In the genomic region with DNA sequence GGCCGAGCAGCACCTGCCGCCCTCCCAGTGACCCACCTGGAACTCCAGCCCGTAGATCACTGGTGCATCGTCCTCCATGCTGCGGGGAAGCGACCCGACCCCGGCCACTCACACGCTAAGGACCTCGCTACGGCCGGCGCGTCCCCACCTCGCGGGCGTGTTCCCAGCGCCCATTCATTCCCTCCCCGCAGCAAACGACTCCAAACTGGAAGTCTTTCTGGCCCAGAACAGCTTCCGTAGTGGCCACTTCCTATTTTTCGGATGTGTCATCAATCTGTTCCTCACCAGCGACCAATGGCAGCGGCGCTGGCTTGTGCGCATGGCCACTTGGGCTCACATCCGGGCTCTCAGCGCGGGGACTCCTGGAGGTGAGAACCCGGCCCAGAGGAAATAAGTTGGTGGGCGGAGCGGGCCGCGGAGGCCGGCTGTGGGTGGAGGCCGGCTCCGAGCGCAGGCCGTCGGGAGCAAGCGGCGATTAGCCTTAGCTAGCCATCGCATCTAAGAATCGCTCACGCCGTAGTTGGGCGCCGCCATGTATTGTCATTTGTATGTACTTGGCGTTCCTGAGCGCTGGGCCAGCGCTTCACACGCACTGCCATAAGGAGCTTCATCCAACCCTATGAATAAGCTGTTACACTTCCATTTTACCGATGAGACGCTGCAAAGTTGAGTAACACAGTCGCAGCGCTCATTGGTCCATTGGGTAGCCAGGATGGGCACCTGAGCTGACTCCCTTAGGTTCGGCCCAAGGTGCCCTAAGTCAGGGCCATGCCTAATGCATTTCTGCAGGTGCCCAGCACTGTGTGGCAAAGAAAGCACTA, we compare ENCODE assay signal across 1 cellular context.
TF ChIP-seq lines count a peak whose summit lies in the region.

A gene (minus strand): TSS at position 207 of the 821 bp plus-strand sequence. CDS start 129 bp downstream, at position 78.

TF ChIP-seq in HepG2, 621 proteins besides CTCF, POLR2A, EP300 and RAD21 (continued from another document and continues in another):
- TF ChIP-seq, protein P1, sequence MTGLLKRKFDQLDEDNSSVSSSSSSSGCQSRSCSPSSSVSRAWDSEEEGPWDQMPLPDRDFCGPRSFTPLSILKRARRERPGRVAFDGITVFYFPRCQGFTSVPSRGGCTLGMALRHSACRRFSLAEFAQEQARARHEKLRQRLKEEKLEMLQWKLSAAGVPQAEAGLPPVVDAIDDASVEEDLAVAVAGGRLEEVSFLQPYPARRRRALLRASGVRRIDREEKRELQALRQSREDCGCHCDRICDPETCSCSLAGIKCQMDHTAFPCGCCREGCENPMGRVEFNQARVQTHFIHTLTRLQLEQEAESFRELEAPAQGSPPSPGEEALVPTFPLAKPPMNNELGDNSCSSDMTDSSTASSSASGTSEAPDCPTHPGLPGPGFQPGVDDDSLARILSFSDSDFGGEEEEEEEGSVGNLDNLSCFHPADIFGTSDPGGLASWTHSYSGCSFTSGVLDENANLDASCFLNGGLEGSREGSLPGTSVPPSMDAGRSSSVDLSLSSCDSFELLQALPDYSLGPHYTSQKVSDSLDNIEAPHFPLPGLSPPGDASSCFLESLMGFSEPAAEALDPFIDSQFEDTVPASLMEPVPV (CRISPR knock-in tag; IDR thresholded peaks at IDR 0.05) = peak; percentile 95
- TF ChIP-seq REPIN1 (CRISPR knock-in tag; IDR thresholded peaks at IDR 0.05; ENCODE audit: borderline replicate concordance, low read depth) (peak; percentile 97), GPN1 (CRISPR knock-in tag; IDR thresholded peaks at IDR 0.05; ENCODE audit: borderline replicate concordance) (no peak), TBP (CRISPR knock-in tag; IDR thresholded peaks at IDR 0.05) (no peak), FOXP1 (IDR thresholded peaks at IDR 0.05) (no peak), FOXP1 (CRISPR knock-in tag; IDR thresholded peaks at IDR 0.05) (peak; percentile 48; the same call in 1 of the 2 replicates), ZNF446 (CRISPR knock-in tag; IDR thresholded peaks at IDR 0.05) (0 out of 2 replicates have a peak, but pooled peaks have one; percentile 69), PHF20 (CRISPR knock-in tag; IDR thresholded peaks at IDR 0.05) (peak; percentile 99), SAFB2 (CRISPR knock-in tag; IDR thresholded peaks at IDR 0.05; ENCODE audit: borderline replicate concordance, low read depth) (peak; percentile 14; the same call in 1 of the 2 replicates), ZSCAN12 (CRISPR knock-in tag; IDR thresholded peaks at IDR 0.05) (no peak), RBAK (CRISPR knock-in tag; IDR thresholded peaks at IDR 0.05) (no peak), ZNF839 (CRISPR knock-in tag; IDR thresholded peaks at IDR 0.05; ENCODE audit: borderline replicate concordance) (no peak; the same call in none of the 2 replicates), MEIS1 (CRISPR knock-in tag; IDR thresholded peaks at IDR 0.05; ENCODE audit: borderline replicate concordance) (peak; percentile 87), CBX5 (CRISPR knock-in tag; IDR thresholded peaks at IDR 0.05; ENCODE audit: borderline replicate concordance) (peak; percentile 41; the same call in 1 of the 2 replicates), CBX2 (IDR thresholded peaks at IDR 0.05; ENCODE audit: low read depth, low read length) (no peak), CBX2 (CRISPR knock-in tag; IDR thresholded peaks at IDR 0.05; ENCODE audit: low read depth) (no peak), NFIC (IDR thresholded peaks at IDR 0.05; ENCODE audit: low read length) (no peak), IRF2 (CRISPR knock-in tag; IDR thresholded peaks at IDR 0.05) (peak; percentile 97), ZNF33B (CRISPR knock-in tag; IDR thresholded peaks at IDR 0.05) (no peak), RARG (CRISPR knock-in tag; IDR thresholded peaks at IDR 0.05; ENCODE audit: low read depth) (peak; percentile 91; the same call in 1 of the 2 replicates), PITX1 (CRISPR knock-in tag; IDR thresholded peaks at IDR 0.05) (peak; percentile 91), ATF7-NPFF (CRISPR knock-in tag; IDR thresholded peaks at IDR 0.05; ENCODE audit: low read depth) (peak; percentile 81), HMGA1 (CRISPR knock-in tag; conservative IDR thresholded peaks at IDR 0.05) (no peak), ZNF670 (CRISPR knock-in tag; IDR thresholded peaks at IDR 0.05; ENCODE audit: borderline replicate concordance) (peak; percentile 66; the same call in 1 of the 2 replicates), EED (CRISPR knock-in tag; IDR thresholded peaks at IDR 0.05) (peak; percentile 87), PAX8 (CRISPR knock-in tag; IDR thresholded peaks at IDR 0.05; ENCODE audit: borderline replicate concordance) (peak; percentile 87; the same call in 1 of the 2 replicates), ZNF724P (CRISPR knock-in tag; IDR thresholded peaks at IDR 0.05; ENCODE audit: borderline replicate concordance) (no peak), RFXAP (CRISPR knock-in tag; IDR thresholded peaks at IDR 0.05; ENCODE audit: borderline replicate concordance) (peak; percentile 93; the same call in 1 of the 2 replicates), ZSCAN31 (CRISPR knock-in tag; IDR thresholded peaks at IDR 0.05; ENCODE audit: low read depth) (peak; percentile 91; the same call in 1 of the 2 replicates)
- TF ChIP-seq, protein P2, sequence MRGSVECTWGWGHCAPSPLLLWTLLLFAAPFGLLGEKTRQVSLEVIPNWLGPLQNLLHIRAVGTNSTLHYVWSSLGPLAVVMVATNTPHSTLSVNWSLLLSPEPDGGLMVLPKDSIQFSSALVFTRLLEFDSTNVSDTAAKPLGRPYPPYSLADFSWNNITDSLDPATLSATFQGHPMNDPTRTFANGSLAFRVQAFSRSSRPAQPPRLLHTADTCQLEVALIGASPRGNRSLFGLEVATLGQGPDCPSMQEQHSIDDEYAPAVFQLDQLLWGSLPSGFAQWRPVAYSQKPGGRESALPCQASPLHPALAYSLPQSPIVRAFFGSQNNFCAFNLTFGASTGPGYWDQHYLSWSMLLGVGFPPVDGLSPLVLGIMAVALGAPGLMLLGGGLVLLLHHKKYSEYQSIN (CRISPR knock-in tag; IDR thresholded peaks at IDR 0.05; ENCODE audit: borderline replicate concordance) = no peak
- TF ChIP-seq, protein P3, sequence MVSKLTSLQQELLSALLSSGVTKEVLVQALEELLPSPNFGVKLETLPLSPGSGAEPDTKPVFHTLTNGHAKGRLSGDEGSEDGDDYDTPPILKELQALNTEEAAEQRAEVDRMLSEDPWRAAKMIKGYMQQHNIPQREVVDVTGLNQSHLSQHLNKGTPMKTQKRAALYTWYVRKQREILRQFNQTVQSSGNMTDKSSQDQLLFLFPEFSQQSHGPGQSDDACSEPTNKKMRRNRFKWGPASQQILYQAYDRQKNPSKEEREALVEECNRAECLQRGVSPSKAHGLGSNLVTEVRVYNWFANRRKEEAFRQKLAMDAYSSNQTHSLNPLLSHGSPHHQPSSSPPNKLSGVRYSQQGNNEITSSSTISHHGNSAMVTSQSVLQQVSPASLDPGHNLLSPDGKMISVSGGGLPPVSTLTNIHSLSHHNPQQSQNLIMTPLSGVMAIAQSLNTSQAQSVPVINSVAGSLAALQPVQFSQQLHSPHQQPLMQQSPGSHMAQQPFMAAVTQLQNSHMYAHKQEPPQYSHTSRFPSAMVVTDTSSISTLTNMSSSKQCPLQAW (CRISPR knock-in tag; IDR thresholded peaks at IDR 0.05) = peak; percentile 86; the same call in 1 of the 2 replicates
- TF ChIP-seq, protein P4, sequence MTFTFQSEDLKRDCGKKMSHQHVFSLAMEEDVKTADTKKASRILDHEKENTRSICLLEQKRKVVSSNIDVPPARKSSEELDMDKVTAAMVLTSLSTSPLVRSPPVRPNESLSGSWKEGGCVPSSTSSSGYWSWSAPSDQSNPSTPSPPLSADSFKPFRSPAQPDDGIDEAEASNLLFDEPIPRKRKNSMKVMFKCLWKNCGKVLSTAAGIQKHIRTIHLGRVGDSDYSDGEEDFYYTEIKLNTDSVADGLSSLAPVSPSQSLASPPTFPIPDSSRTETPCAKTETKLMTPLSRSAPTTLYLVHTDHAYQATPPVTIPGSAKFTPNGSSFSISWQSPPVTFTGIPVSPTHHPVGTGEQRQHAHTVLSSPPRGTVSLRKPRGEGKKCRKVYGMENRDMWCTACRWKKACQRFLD (CRISPR knock-in tag; IDR thresholded peaks at IDR 0.05; ENCODE audit: borderline replicate concordance) = peak; percentile 87; the same call in 1 of the 2 replicates
- TF ChIP-seq, protein P5, sequence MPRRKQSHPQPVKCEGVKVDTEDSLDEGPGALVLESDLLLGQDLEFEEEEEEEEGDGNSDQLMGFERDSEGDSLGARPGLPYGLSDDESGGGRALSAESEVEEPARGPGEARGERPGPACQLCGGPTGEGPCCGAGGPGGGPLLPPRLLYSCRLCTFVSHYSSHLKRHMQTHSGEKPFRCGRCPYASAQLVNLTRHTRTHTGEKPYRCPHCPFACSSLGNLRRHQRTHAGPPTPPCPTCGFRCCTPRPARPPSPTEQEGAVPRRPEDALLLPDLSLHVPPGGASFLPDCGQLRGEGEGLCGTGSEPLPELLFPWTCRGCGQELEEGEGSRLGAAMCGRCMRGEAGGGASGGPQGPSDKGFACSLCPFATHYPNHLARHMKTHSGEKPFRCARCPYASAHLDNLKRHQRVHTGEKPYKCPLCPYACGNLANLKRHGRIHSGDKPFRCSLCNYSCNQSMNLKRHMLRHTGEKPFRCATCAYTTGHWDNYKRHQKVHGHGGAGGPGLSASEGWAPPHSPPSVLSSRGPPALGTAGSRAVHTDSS (CRISPR knock-in tag; conservative IDR thresholded peaks at IDR 0.05) = no peak
- TF ChIP-seq, protein P6, sequence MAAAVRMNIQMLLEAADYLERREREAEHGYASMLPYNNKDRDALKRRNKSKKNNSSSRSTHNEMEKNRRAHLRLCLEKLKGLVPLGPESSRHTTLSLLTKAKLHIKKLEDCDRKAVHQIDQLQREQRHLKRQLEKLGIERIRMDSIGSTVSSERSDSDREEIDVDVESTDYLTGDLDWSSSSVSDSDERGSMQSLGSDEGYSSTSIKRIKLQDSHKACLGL (CRISPR knock-in tag; IDR thresholded peaks at IDR 0.05) = peak; percentile 74; the same call in 1 of the 2 replicates
- TF ChIP-seq, protein P7, sequence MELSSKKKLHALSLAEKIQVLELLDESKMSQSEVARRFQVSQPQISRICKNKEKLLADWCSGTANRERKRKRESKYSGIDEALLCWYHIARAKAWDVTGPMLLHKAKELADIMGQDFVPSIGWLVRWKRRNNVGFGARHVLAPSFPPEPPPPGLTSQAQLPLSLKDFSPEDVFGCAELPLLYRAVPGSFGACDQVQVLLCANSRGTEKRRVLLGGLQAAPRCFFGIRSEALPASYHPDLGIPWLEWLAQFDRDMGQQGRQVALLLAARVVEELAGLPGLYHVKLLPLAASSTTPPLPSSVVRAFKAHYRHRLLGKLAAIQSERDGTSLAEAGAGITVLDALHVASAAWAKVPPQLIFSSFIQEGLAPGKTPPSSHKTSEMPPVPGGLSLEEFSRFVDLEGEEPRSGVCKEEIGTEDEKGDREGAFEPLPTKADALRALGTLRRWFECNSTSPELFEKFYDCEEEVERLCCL (CRISPR knock-in tag; IDR thresholded peaks at IDR 0.05; ENCODE audit: borderline replicate concordance) = peak; percentile 92; the same call in 1 of the 2 replicates
- TF ChIP-seq, protein P8, sequence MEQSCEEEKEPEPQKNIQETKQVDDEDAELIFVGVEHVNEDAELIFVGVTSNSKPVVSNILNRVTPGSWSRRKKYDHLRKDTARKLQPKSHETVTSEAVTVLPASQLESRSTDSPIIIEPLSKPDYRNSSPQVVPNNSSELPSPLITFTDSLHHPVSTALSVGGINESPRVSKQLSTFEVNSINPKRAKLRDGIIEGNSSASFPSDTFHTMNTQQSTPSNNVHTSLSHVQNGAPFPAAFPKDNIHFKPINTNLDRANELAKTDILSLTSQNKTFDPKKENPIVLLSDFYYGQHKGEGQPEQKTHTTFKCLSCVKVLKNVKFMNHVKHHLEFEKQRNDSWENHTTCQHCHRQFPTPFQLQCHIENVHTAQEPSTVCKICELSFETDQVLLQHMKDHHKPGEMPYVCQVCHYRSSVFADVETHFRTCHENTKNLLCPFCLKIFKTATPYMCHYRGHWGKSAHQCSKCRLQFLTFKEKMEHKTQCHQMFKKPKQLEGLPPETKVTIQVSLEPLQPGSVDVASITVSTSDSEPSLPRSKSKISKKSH (CRISPR knock-in tag; IDR thresholded peaks at IDR 0.05; ENCODE audit: borderline replicate concordance) = peak; percentile 57; the same call in 1 of the 2 replicates
- TF ChIP-seq, protein P9, sequence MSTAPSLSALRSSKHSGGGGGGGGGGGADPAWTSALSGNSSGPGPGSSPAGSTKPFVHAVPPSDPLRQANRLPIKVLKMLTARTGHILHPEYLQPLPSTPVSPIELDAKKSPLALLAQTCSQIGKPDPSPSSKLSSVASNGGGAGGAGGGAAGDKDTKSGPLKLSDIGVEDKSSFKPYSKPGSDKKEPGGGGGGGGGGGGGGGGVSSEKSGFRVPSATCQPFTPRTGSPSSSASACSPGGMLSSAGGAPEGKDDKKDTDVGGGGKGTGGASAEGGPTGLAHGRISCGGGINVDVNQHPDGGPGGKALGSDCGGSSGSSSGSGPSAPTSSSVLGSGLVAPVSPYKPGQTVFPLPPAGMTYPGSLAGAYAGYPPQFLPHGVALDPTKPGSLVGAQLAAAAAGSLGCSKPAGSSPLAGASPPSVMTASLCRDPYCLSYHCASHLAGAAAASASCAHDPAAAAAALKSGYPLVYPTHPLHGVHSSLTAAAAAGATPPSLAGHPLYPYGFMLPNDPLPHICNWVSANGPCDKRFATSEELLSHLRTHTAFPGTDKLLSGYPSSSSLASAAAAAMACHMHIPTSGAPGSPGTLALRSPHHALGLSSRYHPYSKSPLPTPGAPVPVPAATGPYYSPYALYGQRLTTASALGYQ (CRISPR knock-in tag; IDR thresholded peaks at IDR 0.05) = peak; percentile 34
- TF ChIP-seq, protein P10, sequence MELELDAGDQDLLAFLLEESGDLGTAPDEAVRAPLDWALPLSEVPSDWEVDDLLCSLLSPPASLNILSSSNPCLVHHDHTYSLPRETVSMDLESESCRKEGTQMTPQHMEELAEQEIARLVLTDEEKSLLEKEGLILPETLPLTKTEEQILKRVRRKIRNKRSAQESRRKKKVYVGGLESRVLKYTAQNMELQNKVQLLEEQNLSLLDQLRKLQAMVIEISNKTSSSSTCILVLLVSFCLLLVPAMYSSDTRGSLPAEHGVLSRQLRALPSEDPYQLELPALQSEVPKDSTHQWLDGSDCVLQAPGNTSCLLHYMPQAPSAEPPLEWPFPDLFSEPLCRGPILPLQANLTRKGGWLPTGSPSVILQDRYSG (CRISPR knock-in tag; IDR thresholded peaks at IDR 0.05) = no peak
- TF ChIP-seq, protein P11, sequence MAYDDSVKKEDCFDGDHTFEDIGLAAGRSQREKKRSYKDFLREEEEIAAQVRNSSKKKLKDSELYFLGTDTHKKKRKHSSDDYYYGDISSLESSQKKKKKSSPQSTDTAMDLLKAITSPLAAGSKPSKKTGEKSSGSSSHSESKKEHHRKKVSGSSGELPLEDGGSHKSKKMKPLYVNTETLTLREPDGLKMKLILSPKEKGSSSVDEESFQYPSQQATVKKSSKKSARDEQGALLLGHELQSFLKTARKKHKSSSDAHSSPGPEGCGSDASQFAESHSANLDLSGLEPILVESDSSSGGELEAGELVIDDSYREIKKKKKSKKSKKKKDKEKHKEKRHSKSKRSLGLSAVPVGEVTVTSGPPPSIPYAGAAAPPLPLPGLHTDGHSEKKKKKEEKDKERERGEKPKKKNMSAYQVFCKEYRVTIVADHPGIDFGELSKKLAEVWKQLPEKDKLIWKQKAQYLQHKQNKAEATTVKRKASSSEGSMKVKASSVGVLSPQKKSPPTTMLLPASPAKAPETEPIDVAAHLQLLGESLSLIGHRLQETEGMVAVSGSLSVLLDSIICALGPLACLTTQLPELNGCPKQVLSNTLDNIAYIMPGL (CRISPR knock-in tag; IDR thresholded peaks at IDR 0.05; ENCODE audit: borderline replicate concordance in 1 of 2, low read depth in 1 of 2) = peak; percentile 88 to 93; a peak in 3 of 4 replicates
- TF ChIP-seq, protein P12, sequence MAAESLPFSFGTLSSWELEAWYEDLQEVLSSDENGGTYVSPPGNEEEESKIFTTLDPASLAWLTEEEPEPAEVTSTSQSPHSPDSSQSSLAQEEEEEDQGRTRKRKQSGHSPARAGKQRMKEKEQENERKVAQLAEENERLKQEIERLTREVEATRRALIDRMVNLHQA (CRISPR knock-in tag; IDR thresholded peaks at IDR 0.05) = no peak
